Comparison of ENCODE assay signal across 9 cellular contexts in genomic region chr11:117816846-117817212, GRCh38. TPM values are rescaled to one million over a fixed set of nuclear protein-coding genes. Genes with fewer than 3 reads are reported as not detected.
DNase-seq lines count a peak whose midpoint lies in the region; ATAC-seq and TF ChIP-seq lines count a peak whose summit lies in the region.
"Had no signal": no experiment of that assay in that cellular context is flagged by ENCODE, and none has a peak within 500 bp of the region (broad histone marks: within the 10 kb centered on the region; RNA-seq: fewer than 3 reads in every experiment).

No MANE protein-coding gene starts in this region.

- no peak overlapping the region for H3K4me3 ChIP-seq in BLaER1 treated with 17β-estradiol and CSF1 and Interleukin-3, amounts not matched to agents 10 nM and 100 nM
- H3K4me3 ChIP-seq in adrenal gland (no peak overlapping the region), muscle layer of colon (ENCODE audit: low read depth in 1 of 2, low read length in 2 of 2) (no peak overlapping the region)

- intact Hi-C loops in adrenal gland (cut with DNase I), result loop anchor here in 1 of 2 donors (5.0 kb wide), 1 partner anchor 385 kb away; no protein-coding TSS in a partner anchor

- no peaks in the 10 kb centered on the region for H3K36me3 ChIP-seq in BLaER1 treated with 17β-estradiol and CSF1 and Interleukin-3, amounts not matched to agents 10 nM and 100 nM
- H3K36me3 ChIP-seq in adrenal gland (replicated peaks in 1 of 2) (no peaks in the 10 kb centered on the region), muscle layer of colon (ENCODE audit: insufficient read depth, low read length) (no peaks in the 10 kb centered on the region)

- H3K4me1 ChIP-seq in BLaER1 treated with 17β-estradiol and CSF1 and Interleukin-3, amounts not matched to agents 10 nM and 100 nM, result peaks cover 61 to 76% (median 72%) of the 10 kb centered on the region in 10 experiments
- peaks cover 38 to 43% of the 10 kb centered on the region in 2 donors for H3K4me1 ChIP-seq in adrenal gland (replicated peaks in 1 of 2)
- H3K4me1 ChIP-seq in muscle layer of colon (ENCODE audit: insufficient read depth, low read length), result peaks cover 18% of the 10 kb centered on the region

- H3K27ac ChIP-seq in BLaER1 treated with 17β-estradiol and CSF1 and Interleukin-3, amounts not matched to agents 10 nM and 100 nM, result peak overlapping the region in 10 of 11 experiments; percentile 13 to 84 (median 68); a peak in 17 of 22 replicates
- H3K27ac ChIP-seq in adrenal gland (peak overlapping the region; percentile 47 to 93 (median 87)), muscle layer of colon (ENCODE audit: low read depth, low read length) (peak overlapping the region; percentile 23)

- peak in 3 of 7 donors; percentile 27 to 49 (median 46) for DNase-seq in adrenal gland
- DNase-seq in SK-N-DZ (ENCODE audit: low spot score), result no peak

- 71 to 100% (median 84%) methylated on average over 1 to 3 of the region's 3 CpGs for whole genome bisulfite sequencing in adrenal gland, 4 donors

- H4K20me1 ChIP-seq in BLaER1 treated with 17β-estradiol and CSF1 and Interleukin-3, amounts not matched to agents 10 nM and 100 nM, result peaks cover 0 to 15% (median 0%) of the 10 kb centered on the region in 11 experiments; a peak in 4 of 22 replicates

- H3K9me3 ChIP-seq in BLaER1 treated with 17β-estradiol and CSF1 and Interleukin-3, amounts not matched to agents 10 nM and 100 nM (replicated peaks in 1 of 11), result no peaks in the 10 kb centered on the region
- H3K9me3 ChIP-seq in adrenal gland (replicated peaks in 1 of 3) (no peaks in the 10 kb centered on the region), muscle layer of colon (ENCODE audit: low read length) (no peaks in the 10 kb centered on the region)

- in situ Hi-C loops in GM18951 (cut with MboI; ENCODE audit: low sequenced_read_pairs, unreplicated experiment), result no loop called here

- H3K27me3 ChIP-seq in BLaER1 treated with 17β-estradiol and CSF1 and Interleukin-3, amounts not matched to agents 10 nM and 100 nM, result no peaks in the 10 kb centered on the region
- H3K27me3 ChIP-seq in adrenal gland (no peaks in the 10 kb centered on the region), muscle layer of colon (ENCODE audit: control insufficient read depth in 1 of 2, insufficient read depth in 2 of 2, low read length in 2 of 2) (no peaks in the 10 kb centered on the region)

- TF ChIP-seq CTCF in adrenal gland (IDR thresholded peaks at IDR 0.05), result no peak

- peak overlapping the region; percentile 83 to 94 (median 92) for H3K4me2 ChIP-seq in BLaER1 treated with 17β-estradiol and CSF1 and Interleukin-3, amounts not matched to agents 10 nM and 100 nM

- ATAC-seq in GM21447 (IDR thresholded peaks at IDR 0.05; ENCODE audit: unreplicated experiment), result no peak
- no peak for ATAC-seq in GM18870 (IDR thresholded peaks at IDR 0.05; ENCODE audit: unreplicated experiment)
- no peak for ATAC-seq in HG03025 (IDR thresholded peaks at IDR 0.05; ENCODE audit: low FRiP score, unreplicated experiment)

- TF ChIP-seq POLR2A in GM18951 (IDR thresholded peaks at IDR 0.05; ENCODE audit: extremely low read depth, insufficient read depth, insufficient read length) (peak; percentile 1), adrenal gland (IDR thresholded peaks at IDR 0.05) (no peak)

- H3K9ac ChIP-seq in BLaER1 treated with 17β-estradiol and CSF1 and Interleukin-3, amounts not matched to agents 10 nM and 100 nM, result peak overlapping the region in 10 of 11 experiments; percentile 57 to 74 (median 64); a peak in 18 of 22 replicates
- no peak overlapping the region for H3K9ac ChIP-seq in muscle layer of colon (ENCODE audit: low read length)

RNA-seq across cellular contexts. Expression of gene FXYD2, which starts 7.7 kb away (rescaled TPM):
- total RNA-seq in adrenal gland, result 1 to 10 TPM in 6 of 8 donors, not detected in 2; 1.2 to 4.3 (median 2.7) TPM
- polyA plus RNA-seq in adrenal gland, result 10 to 100 TPM in 1 of 3 donors, 1 to 10 TPM in 1, under 1 TPM in 1; 0.27 to 11.3 (median 3.6) TPM
- polyA plus RNA-seq in SK-N-DZ (2014; cell fraction: cytosol; rRNA removed), result not detected in 2 replicates
- not detected in 2 replicates for polyA plus RNA-seq in SK-N-DZ (2014; cell fraction: nucleus; rRNA removed)

RNA-seq across cellular contexts. Expression of gene DSCAML1, which starts 19.8 kb away (rescaled TPM):
- total RNA-seq in adrenal gland, result 1 to 10 TPM in 1 of 8 donors, under 1 TPM in 6, not detected in 1; 0.09 to 1.7 (median 0.57) TPM
- 1 to 10 TPM in 1 of 3 donors, under 1 TPM in 2; 0.33 to 1.9 (median 0.40) TPM for polyA plus RNA-seq in adrenal gland
- 0.22 and 0.28 TPM in 2 replicates for polyA plus RNA-seq in SK-N-DZ (2014; cell fraction: cytosol; rRNA removed)
- polyA plus RNA-seq in SK-N-DZ (2014; cell fraction: nucleus; rRNA removed), result 0.02 and 0.04 TPM in 2 replicates

RNA-seq across cellular contexts. Expression of gene FXYD6, which starts 59.6 kb away (rescaled TPM):
- 100 to 1,000 TPM in 5 of 8 donors, 10 to 100 TPM in 3; 54.4 to 218 (median 104) TPM for total RNA-seq in adrenal gland
- polyA plus RNA-seq in adrenal gland, result 10 to 100 TPM; 83.2 to 94.4 (median 93.9) TPM
- 123 and 162 TPM in 2 replicates for polyA plus RNA-seq in SK-N-DZ (2014; cell fraction: cytosol; rRNA removed)
- polyA plus RNA-seq in SK-N-DZ (2014; cell fraction: nucleus; rRNA removed), result 106 and 158 TPM in 2 replicates
- total RNA-seq: T-helper 1 cell treated with Interleukin-12 subunit alpha and Interleukin-12 subunit beta and Interleukin-4 antibody, amounts not matched to agents 30 ng/mL and 1 ng/mL, for 36 hours had no signal

Comparison
In these comparisons a context has a peak if more than half of its experiments do, and no peak if none do; other contexts are left out.
1. H3K27ac ChIP-seq: peak in every context shown above with its lines; median percentile 87 in adrenal gland; 68 in BLaER1 treated with 17β-estradiol and CSF1 and Interleukin-3, amounts not matched to agents 10 nM and 100 nM; 23 in muscle layer of colon.